In genomic region chrX:141638601-141639000, GRCh38 we compare ENCODE assay signal across 29 cellular contexts. TPM values are rescaled to one million over a fixed set of nuclear protein-coding genes. Genes with fewer than 3 reads are reported as not detected.
"Had no signal": no experiment of that assay in that cellular context is flagged by ENCODE, and none has a peak within 500 bp of the region (broad histone marks: within the 10 kb centered on the region; RNA-seq: fewer than 3 reads in every experiment).

No MANE protein-coding gene starts in this region.

- H3K27ac ChIP-seq: ascending aorta, body of pancreas had no signal

- DNase-seq: activated B cell treated with CpG ODN at 0.5 μM for 24 hours; activated CD4-positive, alpha-beta T cell treated with anti-CD3 and anti-CD28 coated beads for 1 hour; activated CD4-positive, alpha-beta T cell treated with anti-CD3 and anti-CD28 coated beads, Interleukin-2, amount 10 ng/mL, durations not matched to agents 24 days and 14 days; activated CD4-positive, alpha-beta T cell treated with anti-CD3 and anti-CD28 coated beads, Interleukin-2, amount 50 U/mL, for 48 hours; activated CD8-positive, alpha-beta memory T cell treated with anti-CD3 and anti-CD28 coated beads, Interleukin-2, amount 10 ng/mL, durations not matched to agents 7 days and 5 days; activated effector memory CD4-positive, alpha-beta T cell treated with anti-CD3 and anti-CD28 coated beads, Interleukin-2, amount 50 U/mL, for 16 hours; activated naive CD4-positive, alpha-beta T cell treated with Interleukin-2 at 50 U/mL for 16 hours; activated naive CD8-positive, alpha-beta T cell treated with anti-CD3 and anti-CD28 coated beads, Interleukin-2, amount 50 U/mL, for 24 hours; activated T-cell treated with anti-CD3 and anti-CD28 coated beads, Interleukin-2, amount 50 U/mL, for 4 hours; amniotic stem cell; body of pancreas; MG63; MV-4-11; NCI-H1092 treated with DMSO at 0.1 percent for 48 hours; NCI-H1417 treated with DMSO at 0.1 percent for 48 hours; NCI-H1694; NCI-H2029; NCI-H2107; NCI-H345; NCI-H510A; NCI-H69; NK-92 treated with Interleukin-12 subunit alpha and Interleukin-12 subunit beta, amount 100 ng/mL, for 24 hours; PC-3; SHP77; T-helper 17 cell; T-helper 9 cell had no signal

RNA-seq across cellular contexts. Expression of gene SPANXA2, which starts 49.1 kb away (rescaled TPM):
- total RNA-seq: activated B cell treated with CpG ODN at 0.5 μM for 24 hours; activated CD4-positive, alpha-beta T cell treated with anti-CD3 and anti-CD28 coated beads, Interleukin-2, amount 10 ng/mL, durations not matched to agents 24 days and 14 days; activated CD8-positive, alpha-beta memory T cell treated with anti-CD3 and anti-CD28 coated beads, Interleukin-2, amount 10 ng/mL, durations not matched to agents 7 days and 5 days; activated naive CD4-positive, alpha-beta T cell treated with anti-CD3 and anti-CD28 coated beads, Interleukin-2, amount 50 U/mL, for 72 hours; activated T-cell treated with anti-CD3 and anti-CD28 coated beads, Interleukin-2, amount 50 U/mL, for 4 hours; ascending aorta; body of pancreas; bronchial epithelial cell; PC-3; T-helper 17 cell had no signal

RNA-seq across cellular contexts. Expression of gene SPANXA1, which starts 54.1 kb away (rescaled TPM):
- total RNA-seq: activated B cell treated with CpG ODN at 0.5 μM for 24 hours; activated CD4-positive, alpha-beta T cell treated with anti-CD3 and anti-CD28 coated beads, Interleukin-2, amount 10 ng/mL, durations not matched to agents 24 days and 14 days; activated CD8-positive, alpha-beta memory T cell treated with anti-CD3 and anti-CD28 coated beads, Interleukin-2, amount 10 ng/mL, durations not matched to agents 7 days and 5 days; activated naive CD4-positive, alpha-beta T cell treated with anti-CD3 and anti-CD28 coated beads, Interleukin-2, amount 50 U/mL, for 72 hours; activated T-cell treated with anti-CD3 and anti-CD28 coated beads, Interleukin-2, amount 50 U/mL, for 4 hours; ascending aorta; body of pancreas; bronchial epithelial cell; PC-3; T-helper 17 cell had no signal

RNA-seq across cellular contexts. Expression of gene SPANXD, which starts 59.9 kb away (rescaled TPM):
- total RNA-seq: activated B cell treated with CpG ODN at 0.5 μM for 24 hours; activated CD4-positive, alpha-beta T cell treated with anti-CD3 and anti-CD28 coated beads, Interleukin-2, amount 10 ng/mL, durations not matched to agents 24 days and 14 days; activated CD8-positive, alpha-beta memory T cell treated with anti-CD3 and anti-CD28 coated beads, Interleukin-2, amount 10 ng/mL, durations not matched to agents 7 days and 5 days; activated naive CD4-positive, alpha-beta T cell treated with anti-CD3 and anti-CD28 coated beads, Interleukin-2, amount 50 U/mL, for 72 hours; activated T-cell treated with anti-CD3 and anti-CD28 coated beads, Interleukin-2, amount 50 U/mL, for 4 hours; ascending aorta; body of pancreas; bronchial epithelial cell; PC-3; T-helper 17 cell had no signal
